Comparison of ENCODE assay signal across 21 cellular contexts in genomic region chr20:44219791-44220190, GRCh38. TPM values are rescaled to one million over a fixed set of nuclear protein-coding genes. Genes with fewer than 3 reads are reported as not detected.
DNase-seq lines count a peak whose midpoint lies in the region; ATAC-seq and TF ChIP-seq lines count a peak whose summit lies in the region.
"Had no signal": no experiment of that assay in that cellular context is flagged by ENCODE, and none has a peak within 500 bp of the region (broad histone marks: within the 10 kb centered on the region; RNA-seq: fewer than 3 reads in every experiment).

No MANE protein-coding gene starts in this region.

- H3K36me3 ChIP-seq in HUES6 (ENCODE audit: control insufficient read depth, insufficient read depth, low read length) (no peaks in the 10 kb centered on the region), parathyroid adenoma (ENCODE audit: control insufficient read depth, insufficient read depth, low read length) (no peaks in the 10 kb centered on the region), tibial nerve (peaks cover 0 to 33% (median 0%) of the 10 kb centered on the region in 3 donors)
- H3K36me3 ChIP-seq: upper lobe of left lung had no signal

- TF ChIP-seq CTCF in parathyroid adenoma (IDR thresholded peaks at IDR 0.05) (no peak), tibial nerve (IDR thresholded peaks at IDR 0.05) (no peak)

- H3K9me3 Mint-ChIP-seq in activated T-cell treated with anti-CD3 and anti-CD28 coated beads, Interleukin-2, amount 50 U/mL, for 24 hours: no peaks in the 10 kb centered on the region
- H3K9me3 Mint-ChIP-seq in activated T-cell treated with anti-CD3 and anti-CD28 coated beads, Interleukin-2, amount 50 U/mL, for 4 hours: no peaks in the 10 kb centered on the region
- no peaks in the 10 kb centered on the region for H3K9me3 Mint-ChIP-seq in central memory CD8-positive, alpha-beta T cell
- H3K9me3 Mint-ChIP-seq: brain, HFFc6, memory B cell had no signal

- no peak for ATAC-seq in activated T-cell treated with anti-CD3 and anti-CD28 coated beads, Interleukin-2, amount 50 U/mL, for 4 hours
- no peak for ATAC-seq in central memory CD8-positive, alpha-beta T cell (replicated peaks; ENCODE audit: extremely low read depth, poor library complexity, severe bottlenecking)
- no peak for ATAC-seq in HG02798 (IDR thresholded peaks at IDR 0.05; ENCODE audit: poor library complexity, unreplicated experiment)
- ATAC-seq: esophagus mucosa had no signal

- no peaks in the 10 kb centered on the region for H3K27me3 Mint-ChIP-seq in activated T-cell treated with anti-CD3 and anti-CD28 coated beads, Interleukin-2, amount 50 U/mL, for 24 hours
- no peaks in the 10 kb centered on the region for H3K27me3 Mint-ChIP-seq in activated T-cell treated with anti-CD3 and anti-CD28 coated beads, Interleukin-2, amount 50 U/mL, for 4 hours (ENCODE audit: low read depth)
- H3K27me3 Mint-ChIP-seq in central memory CD8-positive, alpha-beta T cell: no peaks in the 10 kb centered on the region
- H3K27me3 Mint-ChIP-seq: brain, memory B cell had no signal

- H3K4me1 Mint-ChIP-seq in activated T-cell treated with anti-CD3 and anti-CD28 coated beads, Interleukin-2, amount 50 U/mL, for 24 hours (ENCODE audit: low read depth): peaks cover 50% of the 10 kb centered on the region
- peaks cover 55% of the 10 kb centered on the region for H3K4me1 Mint-ChIP-seq in activated T-cell treated with anti-CD3 and anti-CD28 coated beads, Interleukin-2, amount 50 U/mL, for 4 hours (ENCODE audit: low read depth)
- H3K4me1 Mint-ChIP-seq in central memory CD8-positive, alpha-beta T cell: peaks cover 42% of the 10 kb centered on the region

- H3K27ac Mint-ChIP-seq in activated T-cell treated with anti-CD3 and anti-CD28 coated beads, Interleukin-2, amount 50 U/mL, for 24 hours: peak overlapping the region; percentile 27
- peak overlapping the region; percentile 88 for H3K27ac Mint-ChIP-seq in central memory CD8-positive, alpha-beta T cell (ENCODE audit: low read depth)
- H3K27ac Mint-ChIP-seq: HFFc6, memory B cell had no signal

- WGBS in tibial nerve, 2 donors: 57 to 62% methylated on average over 6 of the region's 6 CpGs

- H2AFZ ChIP-seq in parathyroid adenoma: peak overlapping the region; percentile 2

- H3K4me3 ChIP-seq in HUES6 (ENCODE audit: low read depth, low read length) (no peak overlapping the region), parathyroid adenoma (ENCODE audit: low read depth, low read length) (no peak overlapping the region), tibial nerve (no peak overlapping the region)
- H3K4me3 ChIP-seq: upper lobe of left lung had no signal

- H3K27me3 ChIP-seq in HUES6 (ENCODE audit: control insufficient read depth, insufficient read depth, low read length) (no peaks in the 10 kb centered on the region), parathyroid adenoma (ENCODE audit: control insufficient read depth, insufficient read depth, low read length) (no peaks in the 10 kb centered on the region), tibial nerve (no peaks in the 10 kb centered on the region)
- H3K27me3 ChIP-seq: upper lobe of left lung had no signal

- no peak overlapping the region for H3K4me3 Mint-ChIP-seq in activated T-cell treated with anti-CD3 and anti-CD28 coated beads, Interleukin-2, amount 50 U/mL, for 24 hours
- no peak overlapping the region for H3K4me3 Mint-ChIP-seq in activated T-cell treated with anti-CD3 and anti-CD28 coated beads, Interleukin-2, amount 50 U/mL, for 4 hours
- H3K4me3 Mint-ChIP-seq in central memory CD8-positive, alpha-beta T cell: peak overlapping the region; percentile 48
- H3K4me3 Mint-ChIP-seq: brain, HFFc6, memory B cell had no signal

- H3K9me3 ChIP-seq in HUES6 (ENCODE audit: control insufficient read depth, insufficient read depth, low read depth, low read length) (no peaks in the 10 kb centered on the region), parathyroid adenoma (ENCODE audit: control insufficient read depth, low read length) (no peaks in the 10 kb centered on the region), tibial nerve (no peaks in the 10 kb centered on the region)
- H3K9me3 ChIP-seq: upper lobe of left lung had no signal

- H3K36me3 Mint-ChIP-seq in activated T-cell treated with anti-CD3 and anti-CD28 coated beads, Interleukin-2, amount 50 U/mL, for 24 hours (ENCODE audit: low read depth): no peaks in the 10 kb centered on the region
- peaks cover 9% of the 10 kb centered on the region for H3K36me3 Mint-ChIP-seq in activated T-cell treated with anti-CD3 and anti-CD28 coated beads, Interleukin-2, amount 50 U/mL, for 4 hours (ENCODE audit: insufficient read depth)
- peaks cover 6% of the 10 kb centered on the region for H3K36me3 Mint-ChIP-seq in central memory CD8-positive, alpha-beta T cell (ENCODE audit: insufficient read depth)

- peak overlapping the region; percentile 32 for H3K9ac ChIP-seq in HUES6 (ENCODE audit: low read length)
- no peak overlapping the region for H3K9ac ChIP-seq in parathyroid adenoma

- peaks cover 6% of the 10 kb centered on the region; the same call in 1 of the 2 replicates for H3K4me1 ChIP-seq in HUES6 (ENCODE audit: control insufficient read depth, insufficient read depth, low read length)
- H3K4me1 ChIP-seq in parathyroid adenoma: no peaks in the 10 kb centered on the region
- peaks cover 0 to 16% (median 3%) of the 10 kb centered on the region in 4 donors for H3K4me1 ChIP-seq in tibial nerve

- no peak for TF ChIP-seq POLR2A in tibial nerve (IDR thresholded peaks at IDR 0.05)

- no peak for TF ChIP-seq EP300 in tibial nerve (IDR thresholded peaks at IDR 0.05)

- H3K27ac ChIP-seq in HUES6 (ENCODE audit: low read depth, low read length) (no peak overlapping the region), parathyroid adenoma (peak overlapping the region; percentile 0), tibial nerve (no peak overlapping the region)
- H3K27ac ChIP-seq: upper lobe of left lung had no signal

- H3K4me2 ChIP-seq in parathyroid adenoma (ENCODE audit: low read length): no peak overlapping the region

- DNase-seq in activated T-cell treated with anti-CD3 and anti-CD28 coated beads, Interleukin-2, amount 50 U/mL, for 24 hours: no peak
- DNase-seq in activated T-cell treated with anti-CD3 and anti-CD28 coated beads, Interleukin-2, amount 50 U/mL, for 4 hours: no peak
- no peak for DNase-seq in central memory CD8-positive, alpha-beta T cell (ENCODE audit: low spot score in 2 of 2)
- DNase-seq in tibial nerve (ENCODE audit: low spot score in 2 of 2) (no peak), SIG-M5 (lab: John Stamatoyannopoulos, UW) (no peak)
- DNase-seq: HFFc6, IMR-90, NCI-H2029, NCI-H524 treated with DMSO at 0.1 percent for 48 hours, upper lobe of left lung had no signal

- peaks cover 17% of the 10 kb centered on the region for H3K79me2 ChIP-seq in parathyroid adenoma

RNA-seq across cellular contexts. Expression of gene OSER1, which starts 9.2 kb away (rescaled TPM):
- 10 to 100 TPM; 17.9 to 19.7 (median 19.2) TPM for total RNA-seq in activated T-cell treated with anti-CD3 and anti-CD28 coated beads, Interleukin-2, amount 50 U/mL, for 4 hours
- total RNA-seq in tibial nerve: 10 to 100 TPM; 31.2 to 47.9 (median 35.3) TPM

RNA-seq across cellular contexts. Expression of gene GDAP1L1, which starts 27.3 kb away (rescaled TPM):
- not detected for total RNA-seq in activated T-cell treated with anti-CD3 and anti-CD28 coated beads, Interleukin-2, amount 50 U/mL, for 4 hours
- total RNA-seq in tibial nerve: not detected
- total RNA-seq: dermis microvascular lymphatic vessel endothelial cell, esophagus mucosa, glomerular endothelial cell, HFFc6, IMR-90, SK-MEL-5, skeletal muscle tissue, upper lobe of left lung had no signal

RNA-seq across cellular contexts. Expression of gene JPH2, which starts 32.8 kb away (rescaled TPM):
- total RNA-seq in activated T-cell treated with anti-CD3 and anti-CD28 coated beads, Interleukin-2, amount 50 U/mL, for 4 hours: not detected
- 1 to 10 TPM; 3.1 to 6.3 (median 5.3) TPM for total RNA-seq in tibial nerve
- total RNA-seq: OCI-LY7 had no signal

Comparison
In these comparisons a context has a peak if more than half of its experiments do, and no peak if none do; other contexts are left out.
1. RNA of gene JPH2, which starts 32.8 kb away (total RNA-seq): 3.1 to 6.3 TPM in tibial nerve; not detected in activated T-cell treated with anti-CD3 and anti-CD28 coated beads, Interleukin-2, amount 50 U/mL, for 4 hours; every median in the first group is over 4 times any median in the second.